In genomic region chr12:93440043-93440835, GRCh38 we compare ENCODE assay signal across 8 cellular contexts. TPM values are rescaled to one million over a fixed set of nuclear protein-coding genes. Genes with fewer than 3 reads are reported as not detected.
DNase-seq lines count a peak whose midpoint lies in the region; ATAC-seq and TF ChIP-seq lines count a peak whose summit lies in the region.

No MANE protein-coding gene starts in this region.

- no peaks in the 10 kb centered on the region for H3K9me3 Mint-ChIP-seq in osteocyte (ENCODE audit: unreplicated experiment)

- DNase-seq in EH (ENCODE audit: low read depth) (peak; percentile 20), PC-3 (peak; percentile 32), epithelial cell of esophagus (ENCODE audit: low read depth) (peak; percentile 77), osteocyte (ENCODE audit: extremely low spot score, unreplicated experiment) (no peak), islet precursor cell (no peak), DMS 273 (lab: John Stamatoyannopoulos, UW; ENCODE audit: unreplicated experiment) (no peak)
- no peak for DNase-seq in activated effector memory CD4-positive, alpha-beta T cell treated with anti-CD3 and anti-CD28 coated beads, Interleukin-2, amount 50 U/mL, for 16 hours

- peaks cover 65% of the 10 kb centered on the region for H3K79me2 ChIP-seq in PC-3 (ENCODE audit: low read length)

- H3K36me3 ChIP-seq in PC-3 (ENCODE audit: low read depth, low read length) = no peaks in the 10 kb centered on the region

- ATAC-seq in PC-3 (no peak), HG03378 (IDR thresholded peaks at IDR 0.05; ENCODE audit: unreplicated experiment) (no peak)

- peak overlapping the region; percentile 95 for H3K27ac Mint-ChIP-seq in osteocyte (ENCODE audit: unreplicated experiment)

- no peaks in the 10 kb centered on the region for H3K27me3 Mint-ChIP-seq in osteocyte (ENCODE audit: unreplicated experiment)

- H4K20me1 ChIP-seq in PC-3 (ENCODE audit: low read length) = peaks cover 58% of the 10 kb centered on the region

- H2AFZ ChIP-seq in PC-3 (ENCODE audit: low read length) = no peak overlapping the region

- CTCF ChIA-PET in PC-3 (lab: Charles Lee) = no interaction called here

- POLR2A ChIA-PET in PC-3 (lab: Charles Lee; ENCODE audit: unreplicated experiment) = no interaction called here

- peaks cover 43% of the 10 kb centered on the region for H3K4me1 Mint-ChIP-seq in osteocyte (ENCODE audit: unreplicated experiment)

- H3K4me3 ChIP-seq in PC-3 (ENCODE audit: low read length) (peak overlapping the region; percentile 86), epithelial cell of esophagus (ENCODE audit: low read length) (peak overlapping the region; percentile 87)

- no peaks in the 10 kb centered on the region for H3K9me2 ChIP-seq in PC-3 (replicated peaks; ENCODE audit: low read length)

- no peaks in the 10 kb centered on the region for H3K9me3 ChIP-seq in PC-3 (ENCODE audit: low read length)

- intact Hi-C loops in PC-3 (cut with micrococcal nuclease) = loop anchor here (10.0 kb wide), 1 partner anchor 665 kb away; no protein-coding TSS in a partner anchor

- H3K4me2 ChIP-seq in PC-3 (ENCODE audit: low read length) = peak overlapping the region; percentile 91

- H3K27ac ChIP-seq in PC-3 (ENCODE audit: low read length) = no peak overlapping the region

- H3K27me3 ChIP-seq in PC-3 (ENCODE audit: low read length) = no peaks in the 10 kb centered on the region

- no peaks in the 10 kb centered on the region for H3K36me3 Mint-ChIP-seq in osteocyte (ENCODE audit: unreplicated experiment)

- TF ChIP-seq CTCF in PC-3 (conservative IDR thresholded peaks at IDR 0.05; ENCODE audit: low read depth, low read length) = no peak
- TF ChIP-seq CTCF in epithelial cell of esophagus (IDR thresholded peaks at IDR 0.05; ENCODE audit: insufficient read depth, low read depth, low read length, missing control alignments) = no peak
- TF ChIP-seq CTCF in osteocyte (IDR thresholded peaks at IDR 0.05) = no peak

- peak overlapping the region; percentile 95 for H3K9ac ChIP-seq in PC-3 (ENCODE audit: low read length)

- peaks cover 39% of the 10 kb centered on the region for H3K4me1 ChIP-seq in PC-3 (ENCODE audit: insufficient read depth, low read length)

- TSS peak; percentile 52 for BruUV-seq in PC-3 (replicated peaks; lab: Mats Ljungman, UMichigan)

- H3K4me3 Mint-ChIP-seq in osteocyte (ENCODE audit: unreplicated experiment) = peak overlapping the region; percentile 93

- H3F3A ChIP-seq in PC-3 (ENCODE audit: low read length, unreplicated experiment) = no peaks in the 10 kb centered on the region

RNA-seq across cellular contexts. Expression of gene UBE2N, which starts 1.5 kb away (rescaled TPM):
- total RNA-seq in PC-3 (2014; rRNA removed) = 128 and 205 TPM in 2 replicates
- 68.3 and 70.6 TPM in 2 replicates for total RNA-seq in osteocyte

RNA-seq across cellular contexts. Expression of gene MRPL42, which starts 27.1 kb away (rescaled TPM):
- total RNA-seq in PC-3 (2014; rRNA removed) = 69.6 and 119 TPM in 2 replicates
- total RNA-seq in osteocyte = 52.2 and 55.8 TPM in 2 replicates

Comparison
In these comparisons a context has a peak if more than half of its experiments do, and no peak if none do; other contexts are left out.
1. DNase-seq: peak in EH (single experiment), PC-3 (single experiment) and epithelial cell of esophagus (single experiment); none in osteocyte (single experiment), islet precursor cell (single experiment), DMS 273 (single experiment) and activated effector memory CD4-positive, alpha-beta T cell treated with anti-CD3 and anti-CD28 coated beads, Interleukin-2, amount 50 U/mL, for 16 hours (single experiment).